Comparison of ENCODE assay signal across 8 cellular contexts in the genomic region with DNA sequence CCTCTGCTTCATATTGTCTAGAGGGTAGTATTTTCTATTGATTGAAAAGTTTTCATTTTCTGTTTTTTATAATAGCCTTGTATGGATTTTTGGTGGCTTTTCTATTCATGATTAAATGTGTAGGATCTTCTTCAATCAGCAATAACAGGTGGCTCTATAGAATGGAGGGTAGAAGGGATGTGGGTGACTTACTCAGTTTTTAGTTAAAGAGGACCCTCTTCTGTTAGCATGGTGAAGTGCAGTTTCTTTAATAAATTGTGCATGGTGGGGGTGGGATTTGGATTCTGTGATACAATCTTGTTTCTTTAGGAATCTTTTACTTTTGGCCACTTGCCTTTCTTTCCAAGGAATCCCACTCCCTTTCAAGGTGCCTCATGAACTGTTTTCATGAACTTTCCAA.
A peak's percentile ranks its signal among the peaks of the same experiment; 100 is the strongest.
DNase-seq lines count a peak whose midpoint lies in the region; ATAC-seq, FAIRE-seq and TF ChIP-seq lines count a peak whose summit lies in the region.

No MANE protein-coding gene starts in this region.

- H3K4me3 ChIP-seq in epithelial cell of esophagus (ENCODE audit: low read length) (no peak overlapping the region), suprapubic skin (no peak overlapping the region), aorta (ENCODE audit: low read length in 2 of 2) (no peak overlapping the region)

- intact Hi-C loops in aorta (cut with DNase I) = no loop called here

- H3K36me3 ChIP-seq in suprapubic skin (no peaks in the 10 kb centered on the region), aorta (ENCODE audit: control insufficient read depth in 1 of 2, insufficient read depth in 2 of 2, low read length in 1 of 2) (no peaks in the 10 kb centered on the region)

- ATAC-seq in HG03342 (IDR thresholded peaks at IDR 0.05; ENCODE audit: unreplicated experiment) = no peak
- ATAC-seq in aorta (ENCODE audit: low FRiP score) = no peak

- FAIRE-seq in frontal cortex (lab: Jason Lieb, UNC) = no peak

- DNase-seq in 8988T (peak; percentile 15), GM03348 (ENCODE audit: low spot score) (peak; percentile 31), NCI-H748 (lab: John Stamatoyannopoulos, UW; ENCODE audit: unreplicated experiment) (peak; percentile 49), epithelial cell of esophagus (ENCODE audit: low read depth) (peak; percentile 29), suprapubic skin (ENCODE audit: low spot score in 2 of 2) (no peak), frontal cortex (ENCODE audit: low spot score in 2 of 2) (no peak), aorta (no peak)

- H3K27ac ChIP-seq in suprapubic skin (no peak overlapping the region), aorta (ENCODE audit: low read depth in 1 of 2, low read length in 2 of 2) (no peak overlapping the region)

- peak; percentile 29 for TF ChIP-seq CTCF in epithelial cell of esophagus (IDR thresholded peaks at IDR 0.05; ENCODE audit: insufficient read depth, low read depth, low read length, missing control alignments)
- TF ChIP-seq CTCF in suprapubic skin (IDR thresholded peaks at IDR 0.05) = no peak

- H3K9me3 ChIP-seq in suprapubic skin (no peaks in the 10 kb centered on the region), aorta (ENCODE audit: control insufficient read depth, low read length) (no peaks in the 10 kb centered on the region)

- H3K4me1 ChIP-seq in suprapubic skin = peaks cover 14% of the 10 kb centered on the region
- H3K4me1 ChIP-seq in aorta (ENCODE audit: control insufficient read depth in 1 of 2, insufficient read depth in 2 of 2, low read length in 2 of 2) = peaks cover 0 to 6% of the 10 kb centered on the region in 2 donors

- no peaks in the 10 kb centered on the region for H3K27me3 ChIP-seq in suprapubic skin
- H3K27me3 ChIP-seq in aorta (ENCODE audit: control insufficient read depth in 1 of 2, insufficient read depth in 2 of 2, low read length in 1 of 2) = no peaks in the 10 kb centered on the region

- TF ChIP-seq POLR2A in suprapubic skin (IDR thresholded peaks at IDR 0.05) = no peak

- no peak for TF ChIP-seq EP300 in suprapubic skin (IDR thresholded peaks at IDR 0.05)

Comparison
In these comparisons a context has a peak if more than half of its experiments do, and no peak if none do; other contexts are left out.
1. DNase-seq: peak in 8988T (single experiment), GM03348 (single experiment), NCI-H748 (single experiment) and epithelial cell of esophagus (single experiment); none in suprapubic skin (0 of 2), frontal cortex (0 of 2) and aorta (0 of 2).